Comparison of ENCODE assay signal across 26 cellular contexts in genomic region chr18:75107931-75108276, GRCh38.
"Had no signal": no experiment of that assay in that cellular context is flagged by ENCODE, and none has a peak within 500 bp of the region (broad histone marks: within the 10 kb centered on the region; RNA-seq: fewer than 3 reads in every experiment).

No MANE protein-coding gene starts in this region.

- H3K79me2 ChIP-seq: parathyroid adenoma had no signal

- H3K27me3 Mint-ChIP-seq: activated CD4-positive, alpha-beta T cell treated with anti-CD3 and anti-CD28 coated beads for 36 hours; activated T-cell treated with anti-CD3 and anti-CD28 coated beads, Interleukin-2, amount 50 U/mL, for 24 hours had no signal

- H3K9me3 Mint-ChIP-seq: activated naive CD4-positive, alpha-beta T cell treated with anti-CD3 and anti-CD28 coated beads, Interleukin-2, amount 50 U/mL, for 24 hours; activated naive CD8-positive, alpha-beta T cell treated with anti-CD3 and anti-CD28 coated beads, Interleukin-2, amount 50 U/mL, for 24 hours; activated T-cell treated with anti-CD3 and anti-CD28 coated beads, Interleukin-2, amount 50 U/mL, for 24 hours; central memory CD8-positive, alpha-beta T cell; mesothelial cell of epicardium; naive B cell; T-cell had no signal

- H3K4me3 ChIP-seq: spleen, stomach, suprapubic skin, tibial nerve had no signal

- ATAC-seq: activated CD4-positive, alpha-beta T cell treated with anti-CD3 and anti-CD28 coated beads for 36 hours; activated CD8-positive, alpha-beta T cell treated with anti-CD3 and anti-CD28 coated beads, Interleukin-2, amount 10 ng/mL, durations not matched to agents 7 days and 5 days; activated naive CD8-positive, alpha-beta T cell treated with anti-CD3 and anti-CD28 coated beads, Interleukin-2, amount 50 U/mL, for 24 hours; left cardiac atrium; right cardiac atrium; T-cell had no signal

- FAIRE-seq: frontal cortex, keratinocyte had no signal

- H3K36me3 ChIP-seq: spleen, stomach, suprapubic skin, tibial nerve had no signal

- H2AFZ ChIP-seq: parathyroid adenoma had no signal

- H3K4me3 Mint-ChIP-seq: activated CD4-positive, alpha-beta T cell treated with anti-CD3 and anti-CD28 coated beads for 36 hours; activated CD8-positive, alpha-beta T cell treated with anti-CD3 and anti-CD28 coated beads, Interleukin-2, amount 10 ng/mL, durations not matched to agents 7 days and 5 days; activated naive CD4-positive, alpha-beta T cell treated with anti-CD3 and anti-CD28 coated beads, Interleukin-2, amount 50 U/mL, for 24 hours; activated naive CD8-positive, alpha-beta T cell treated with anti-CD3 and anti-CD28 coated beads, Interleukin-2, amount 50 U/mL, for 24 hours; activated T-cell treated with anti-CD3 and anti-CD28 coated beads, Interleukin-2, amount 50 U/mL, for 24 hours; central memory CD8-positive, alpha-beta T cell; mesothelial cell of epicardium; naive B cell; T-cell had no signal

- H3K27ac ChIP-seq: parathyroid adenoma, spleen, stomach, suprapubic skin, tibial nerve had no signal

- H3K9me3 ChIP-seq: spleen, stomach, suprapubic skin, tibial nerve had no signal

- H3K27me3 ChIP-seq: stomach, tibial nerve had no signal

- H3K4me1 ChIP-seq: parathyroid adenoma, spleen, stomach, suprapubic skin, tibial nerve had no signal

- DNase-seq: activated CD4-positive, alpha-beta T cell treated with anti-CD3 and anti-CD28 coated beads for 36 hours; activated CD4-positive, CD25-positive, alpha-beta regulatory T cell; activated CD8-positive, alpha-beta T cell treated with anti-CD3 and anti-CD28 coated beads, Interleukin-2, amount 10 ng/mL, durations not matched to agents 7 days and 5 days; activated naive CD8-positive, alpha-beta T cell treated with anti-CD3 and anti-CD28 coated beads, Interleukin-2, amount 50 U/mL, for 24 hours; activated T-cell treated with anti-CD3 and anti-CD28 coated beads, Interleukin-2, amount 50 U/mL, for 24 hours; amygdala; dermis blood vessel endothelial cell; effector CD8-positive, alpha-beta T cell; glutamatergic neuron; left cardiac atrium; mammary epithelial cell; naive B cell; nucleus accumbens; spleen; stimulated activated CD4-positive, alpha-beta T cell treated with anti-CD3 and anti-CD28 coated beads, Interleukin-2, amount 100 ng/mL, for 48 hours; stomach; T-cell had no signal

- H3K4me1 Mint-ChIP-seq: activated CD4-positive, alpha-beta T cell treated with anti-CD3 and anti-CD28 coated beads for 36 hours; activated naive CD4-positive, alpha-beta T cell treated with anti-CD3 and anti-CD28 coated beads, Interleukin-2, amount 50 U/mL, for 24 hours; activated naive CD8-positive, alpha-beta T cell treated with anti-CD3 and anti-CD28 coated beads, Interleukin-2, amount 50 U/mL, for 24 hours; central memory CD8-positive, alpha-beta T cell; naive B cell; T-cell had no signal

- H3K9ac ChIP-seq: parathyroid adenoma had no signal

- H3K27ac Mint-ChIP-seq: activated CD4-positive, alpha-beta T cell treated with anti-CD3 and anti-CD28 coated beads for 36 hours; activated CD8-positive, alpha-beta T cell treated with anti-CD3 and anti-CD28 coated beads, Interleukin-2, amount 10 ng/mL, durations not matched to agents 7 days and 5 days; activated naive CD4-positive, alpha-beta T cell treated with anti-CD3 and anti-CD28 coated beads, Interleukin-2, amount 50 U/mL, for 24 hours; activated naive CD8-positive, alpha-beta T cell treated with anti-CD3 and anti-CD28 coated beads, Interleukin-2, amount 50 U/mL, for 24 hours; activated T-cell treated with anti-CD3 and anti-CD28 coated beads, Interleukin-2, amount 50 U/mL, for 24 hours; mesothelial cell of epicardium had no signal
